1 cellular context compared by ENCODE assay signal in genomic region chr5:107104040-107104773, GRCh38.
TF ChIP-seq lines count a peak whose summit lies in the region.

No MANE protein-coding gene starts in this region.

TF ChIP-seq in HepG2, 621 proteins besides CTCF, POLR2A, EP300 and RAD21 (continued from another document):
- TF ChIP-seq ZNF318 (CRISPR knock-in tag; IDR thresholded peaks at IDR 0.05) = no peak
- TF ChIP-seq HOXD1 (CRISPR knock-in tag; IDR thresholded peaks at IDR 0.05) = no peak
- no peak for TF ChIP-seq ZNF768 (CRISPR knock-in tag; IDR thresholded peaks at IDR 0.05)
- no peak for TF ChIP-seq ZNF496 (CRISPR knock-in tag; IDR thresholded peaks at IDR 0.05; ENCODE audit: insufficient replicate concordance)
- no peak for TF ChIP-seq ZNF562 (CRISPR knock-in tag; IDR thresholded peaks at IDR 0.05; ENCODE audit: borderline replicate concordance)
- no peak for TF ChIP-seq ELF3 (CRISPR knock-in tag; IDR thresholded peaks at IDR 0.05)
- no peak for TF ChIP-seq ZNF775 (CRISPR knock-in tag; IDR thresholded peaks at IDR 0.05; ENCODE audit: borderline replicate concordance)
- no peak for TF ChIP-seq ZNF230 (CRISPR knock-in tag; IDR thresholded peaks at IDR 0.05)
- TF ChIP-seq ZNF746 (CRISPR knock-in tag; IDR thresholded peaks at IDR 0.05) = no peak
- no peak for TF ChIP-seq ZNF609 (CRISPR knock-in tag; IDR thresholded peaks at IDR 0.05; ENCODE audit: borderline replicate concordance)
- no peak for TF ChIP-seq ZNF282 (IDR thresholded peaks at IDR 0.05; ENCODE audit: partially characterized antibody)
- TF ChIP-seq KAT7 (CRISPR knock-in tag; IDR thresholded peaks at IDR 0.05; ENCODE audit: borderline replicate concordance) = no peak
- TF ChIP-seq ZNF644 (CRISPR knock-in tag; IDR thresholded peaks at IDR 0.05; ENCODE audit: low read depth) = no peak
